Comparison of ENCODE assay signal across 10 cellular contexts in genomic region chr10:133324198-133324792, GRCh38. TPM values are rescaled to one million over a fixed set of nuclear protein-coding genes. Genes with fewer than 3 reads are reported as not detected.
A peak's percentile ranks its signal among the peaks of the same experiment; 100 is the strongest.
DNase-seq lines count a peak whose midpoint lies in the region; ATAC-seq, FAIRE-seq and TF ChIP-seq lines count a peak whose summit lies in the region.
"Had no signal": no experiment of that assay in that cellular context is flagged by ENCODE, and none has a peak within 500 bp of the region (broad histone marks: within the 10 kb centered on the region; RNA-seq: fewer than 3 reads in every experiment).

No MANE protein-coding gene starts in this region.

- peaks cover 0 to 24% (median 15%) of the 10 kb centered on the region in 4 donors for H3K27me3 ChIP-seq in pancreas

- FAIRE-seq in pancreas (lab: Jason Lieb, UNC): no peak

- ATAC-seq in GM19455 (IDR thresholded peaks at IDR 0.05; ENCODE audit: unreplicated experiment): peak; percentile 55
- peak; percentile 72 for ATAC-seq in activated CD8-positive, alpha-beta T cell treated with anti-CD3 and anti-CD28 coated beads, Interleukin-2, amount 10 ng/mL, durations not matched to agents 7 days and 5 days
- ATAC-seq in pancreas: peak; percentile 83 to 89 (median 85)
- no peak for ATAC-seq in GM21381 (IDR thresholded peaks at IDR 0.05; ENCODE audit: unreplicated experiment)

- peaks cover 0 to 8% (median 7%) of the 10 kb centered on the region in 3 donors for H3K4me1 ChIP-seq in pancreas

- H3K27me3 Mint-ChIP-seq in activated CD8-positive, alpha-beta T cell treated with anti-CD3 and anti-CD28 coated beads, Interleukin-2, amount 10 ng/mL, durations not matched to agents 7 days and 5 days (ENCODE audit: low read depth): peaks cover 35% of the 10 kb centered on the region

- no peak overlapping the region for H3K27ac Mint-ChIP-seq in activated CD8-positive, alpha-beta T cell treated with anti-CD3 and anti-CD28 coated beads, Interleukin-2, amount 10 ng/mL, durations not matched to agents 7 days and 5 days
- H3K27ac Mint-ChIP-seq: activated naive CD4-positive, alpha-beta T cell treated with anti-CD3 and anti-CD28 coated beads, Interleukin-2, amount 50 U/mL, for 24 hours had no signal

- intact Hi-C loops in pancreas (cut with DNase I): no loop called here

- H3K36me3 ChIP-seq in pancreas: no peaks in the 10 kb centered on the region

- H3K4me1 Mint-ChIP-seq in activated CD8-positive, alpha-beta T cell treated with anti-CD3 and anti-CD28 coated beads, Interleukin-2, amount 10 ng/mL, durations not matched to agents 7 days and 5 days (ENCODE audit: low read depth): peaks cover 6% of the 10 kb centered on the region

- H3K4me3 ChIP-seq in fibroblast of pulmonary artery (replicated peaks; ENCODE audit: low read depth, low read length) (no peak overlapping the region), pancreas (peak overlapping the region in 1 of 4 donors; percentile 18)

- H3K27ac ChIP-seq in 22Rv1 (peak overlapping the region; percentile 78), pancreas (no peak overlapping the region)

- POLR2A ChIA-PET in activated CD8-positive, alpha-beta T cell treated with anti-CD3 and anti-CD28 coated beads, Interleukin-2, amount 10 ng/mL, durations not matched to agents 7 days and 5 days (lab: Charles Lee): no interaction called here

- WGBS in pancreas, 2 donors: 6 to 9% methylated on average over 8 to 13 of the region's 13 CpGs

- H3K9me3 Mint-ChIP-seq in activated CD8-positive, alpha-beta T cell treated with anti-CD3 and anti-CD28 coated beads, Interleukin-2, amount 10 ng/mL, durations not matched to agents 7 days and 5 days (ENCODE audit: insufficient read depth): no peaks in the 10 kb centered on the region
- H3K9me3 Mint-ChIP-seq: activated naive CD4-positive, alpha-beta T cell treated with anti-CD3 and anti-CD28 coated beads, Interleukin-2, amount 50 U/mL, for 24 hours had no signal

- no peak for TF ChIP-seq CTCF in 22Rv1 (IDR thresholded peaks at IDR 0.05)
- no peak for TF ChIP-seq CTCF in fibroblast of pulmonary artery (IDR thresholded peaks at IDR 0.05; ENCODE audit: low read length, missing control alignments)
- no peak for TF ChIP-seq CTCF in pancreas (IDR thresholded peaks at IDR 0.05)

- DNase-seq in NCI-H226: peak; percentile 46
- peak; percentile 71 for DNase-seq in activated CD8-positive, alpha-beta T cell treated with anti-CD3 and anti-CD28 coated beads, Interleukin-2, amount 10 ng/mL, durations not matched to agents 7 days and 5 days
- DNase-seq in fibroblast of pulmonary artery (ENCODE audit: low read depth): peak; percentile 42
- peak; percentile 67 to 87 (median 80) for DNase-seq in pancreas
- DNase-seq in CD1c-positive myeloid dendritic cell (ENCODE audit: extremely low spot score): no peak

- no peaks in the 10 kb centered on the region for H3K9me3 ChIP-seq in pancreas

- CTCF ChIA-PET in activated CD8-positive, alpha-beta T cell treated with anti-CD3 and anti-CD28 coated beads, Interleukin-2, amount 10 ng/mL, durations not matched to agents 7 days and 5 days (lab: Charles Lee): no interaction called here

- no peak overlapping the region for H3K4me3 Mint-ChIP-seq in activated CD8-positive, alpha-beta T cell treated with anti-CD3 and anti-CD28 coated beads, Interleukin-2, amount 10 ng/mL, durations not matched to agents 7 days and 5 days

- H3K36me3 Mint-ChIP-seq in activated CD8-positive, alpha-beta T cell treated with anti-CD3 and anti-CD28 coated beads, Interleukin-2, amount 10 ng/mL, durations not matched to agents 7 days and 5 days (ENCODE audit: low read depth): no peaks in the 10 kb centered on the region
- H3K36me3 Mint-ChIP-seq: activated naive CD4-positive, alpha-beta T cell treated with anti-CD3 and anti-CD28 coated beads, Interleukin-2, amount 50 U/mL, for 24 hours had no signal

RNA-seq across cellular contexts. Expression of gene CALY, which starts 12.4 kb away (rescaled TPM):
- not detected for total RNA-seq in activated CD8-positive, alpha-beta T cell treated with anti-CD3 and anti-CD28 coated beads, Interleukin-2, amount 10 ng/mL, durations not matched to agents 7 days and 5 days
- 1 to 10 TPM in 4 of 6 donors, under 1 TPM in 2; 0.75 to 7.0 (median 2.3) TPM for total RNA-seq in pancreas
- 10 to 100 TPM in 1 of 2 donors, 1 to 10 TPM in 1; 3.7 to 17.8 TPM for polyA plus RNA-seq in pancreas

RNA-seq across cellular contexts. Expression of gene ZNF511, which starts 15.6 kb away (rescaled TPM):
- 10 to 100 TPM; 61.4 to 62.6 TPM for total RNA-seq in activated CD8-positive, alpha-beta T cell treated with anti-CD3 and anti-CD28 coated beads, Interleukin-2, amount 10 ng/mL, durations not matched to agents 7 days and 5 days
- 10 to 100 TPM; 13.3 to 18.7 (median 16.3) TPM for total RNA-seq in pancreas
- 10 to 100 TPM; 28.1 to 40.3 TPM for polyA plus RNA-seq in pancreas

RNA-seq across cellular contexts. Expression of gene TUBGCP2, which starts 15.6 kb away (rescaled TPM):
- total RNA-seq in activated CD8-positive, alpha-beta T cell treated with anti-CD3 and anti-CD28 coated beads, Interleukin-2, amount 10 ng/mL, durations not matched to agents 7 days and 5 days: 10 to 100 TPM; 53.5 to 59.0 TPM
- total RNA-seq in pancreas: 10 to 100 TPM; 23.5 to 33.3 (median 28.9) TPM
- polyA plus RNA-seq in pancreas: 100 to 1,000 TPM in 1 of 2 donors, 10 to 100 TPM in 1; 97.5 to 161 TPM

RNA-seq across cellular contexts. Expression of gene PRAP1, which starts 22.9 kb away (rescaled TPM):
- not detected for total RNA-seq in activated CD8-positive, alpha-beta T cell treated with anti-CD3 and anti-CD28 coated beads, Interleukin-2, amount 10 ng/mL, durations not matched to agents 7 days and 5 days
- not detected for total RNA-seq in pancreas
- polyA plus RNA-seq in pancreas: not detected
- total RNA-seq: temporal lobe had no signal

RNA-seq across cellular contexts. Expression of gene FUOM, which starts 33.5 kb away (rescaled TPM):
- 10 to 100 TPM; 12.4 to 13.4 TPM for total RNA-seq in activated CD8-positive, alpha-beta T cell treated with anti-CD3 and anti-CD28 coated beads, Interleukin-2, amount 10 ng/mL, durations not matched to agents 7 days and 5 days
- 10 to 100 TPM in 2 of 6 donors, 1 to 10 TPM in 4; 6.3 to 19.2 (median 6.7) TPM for total RNA-seq in pancreas
- polyA plus RNA-seq in pancreas: 10 to 100 TPM; 18.0 to 18.6 TPM
